Comparison of ENCODE assay signal across 8 cellular contexts in genomic region chr7:50304158-50304910, GRCh38.
DNase-seq lines count a peak whose midpoint lies in the region; ATAC-seq lines count a peak whose summit lies in the region.

TSS of gene IKZF1 (plus strand) at chr7:50304716. CDS start at chr7:50319062, 14,346 bp downstream.

- no peaks in the 10 kb centered on the region for H3K36me3 ChIP-seq in iPS-15b (ENCODE audit: control insufficient read depth, insufficient read depth, low read length)

- H3K27ac Mint-ChIP-seq in activated naive CD8-positive, alpha-beta T cell, result peak within 1 kb of the TSS; percentile 100

- H3K4me3 Mint-ChIP-seq in activated naive CD8-positive, alpha-beta T cell, result peak within 1 kb of the TSS; percentile 99

- peaks cover 60% of the 10 kb centered on the region for H3K27me3 ChIP-seq in iPS-15b (ENCODE audit: control insufficient read depth, insufficient read depth, low read length)

- peak within 1 kb of the TSS; percentile 67 for H3K4me3 ChIP-seq in iPS-15b (ENCODE audit: low read depth, low read length)
- H3K4me3 ChIP-seq in skin epidermis, result peak within 1 kb of the TSS; percentile 37 to 60 (median 49)

- peak within 1 kb of the TSS in 20 of 21 experiments; percentile 24 to 96 (median 81) for H3K27ac ChIP-seq in skin epidermis

- peaks cover 4% of the 10 kb centered on the region for H3K4me1 ChIP-seq in iPS-15b (ENCODE audit: control insufficient read depth, insufficient read depth, low read length)

- peaks cover 24% of the 10 kb centered on the region for H3K36me3 Mint-ChIP-seq in activated naive CD8-positive, alpha-beta T cell

- peaks cover 50% of the 10 kb centered on the region for H3K4me1 Mint-ChIP-seq in activated naive CD8-positive, alpha-beta T cell (ENCODE audit: low read depth)

- no peaks in the 10 kb centered on the region for H3K9me3 Mint-ChIP-seq in activated naive CD8-positive, alpha-beta T cell (ENCODE audit: low read depth)

- DNase-seq in RPMI8226 (peak; percentile 79), SHP77 (lab: John Stamatoyannopoulos, UW) (no peak), SW 1271 (lab: John Stamatoyannopoulos, UW) (no peak)

- no peak within 1 kb of the TSS for H3K9ac ChIP-seq in iPS-15b (ENCODE audit: low read depth, low read length)

- H3K27me3 Mint-ChIP-seq in activated naive CD8-positive, alpha-beta T cell, result no peaks in the 10 kb centered on the region

- ATAC-seq in GM18873 (IDR thresholded peaks at IDR 0.05; ENCODE audit: low FRiP score, unreplicated experiment) (peak; percentile 19), HG02885 (IDR thresholded peaks at IDR 0.05; ENCODE audit: poor library complexity, unreplicated experiment) (peak; percentile 41)

- peaks cover 4% of the 10 kb centered on the region for H3K9me3 ChIP-seq in iPS-15b (ENCODE audit: control insufficient read depth, insufficient read depth, low read length)
